In genomic region chr9:22446950-22447606, GRCh38 we compare ENCODE assay signal across 1 cellular context.
TF ChIP-seq lines count a peak whose summit lies in the region.

No MANE protein-coding gene starts in this region.

TF ChIP-seq in GM23338, 12 proteins besides CTCF, POLR2A, EP300 and RAD21 (continued from another document):
- no peak for TF ChIP-seq ZNF462 (CRISPR knock-in tag; IDR thresholded peaks at IDR 0.05)
- TF ChIP-seq EZH2phosphoT487 (IDR thresholded peaks at IDR 0.05; ENCODE audit: unreplicated experiment): no peak
- TF ChIP-seq NANOG (IDR thresholded peaks at IDR 0.05; ENCODE audit: borderline replicate concordance): no peak
- no peak for TF ChIP-seq JUNB (IDR thresholded peaks at IDR 0.05; ENCODE audit: unreplicated experiment)
- TF ChIP-seq EZH2 (IDR thresholded peaks at IDR 0.05; ENCODE audit: low read depth, unreplicated experiment): no peak
